Comparison of ENCODE assay signal across 15 cellular contexts in the genomic region with DNA sequence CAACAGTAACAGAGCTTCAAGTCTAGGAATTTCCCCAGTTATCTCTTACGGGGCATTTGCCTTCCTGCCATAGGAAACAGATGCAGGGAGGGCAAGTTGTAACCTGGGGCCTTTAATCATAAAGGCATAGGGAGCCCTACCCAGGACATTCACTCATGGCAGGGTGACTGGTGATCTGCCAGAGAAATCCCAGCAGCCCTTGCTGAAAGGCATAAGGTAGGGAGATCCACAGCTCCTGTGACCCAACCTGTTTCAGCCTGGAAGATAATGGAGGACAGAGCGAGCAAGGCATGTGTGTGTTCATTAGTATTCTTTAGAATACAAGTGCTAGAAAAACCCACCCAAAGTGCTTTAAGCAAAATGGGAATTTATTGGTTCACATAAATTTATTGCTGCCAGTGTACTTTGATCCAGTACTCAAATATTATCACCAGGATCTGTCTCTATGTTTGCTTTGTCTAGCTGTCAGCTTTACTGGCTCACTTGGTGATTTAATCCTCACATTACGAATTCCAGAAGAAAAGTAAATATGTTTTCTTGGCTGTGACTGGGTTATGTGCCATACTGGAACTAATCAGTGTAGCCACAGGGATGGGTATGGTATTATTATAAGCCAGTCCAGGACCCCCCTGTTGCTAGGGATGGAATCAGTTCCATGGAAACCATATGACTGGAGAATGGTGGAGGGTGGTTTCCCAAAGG. TPM values are rescaled to one million over a fixed set of nuclear protein-coding genes. Genes with fewer than 3 reads are reported as not detected.
DNase-seq lines count a peak whose midpoint lies in the region; ATAC-seq, FAIRE-seq and TF ChIP-seq lines count a peak whose summit lies in the region.
"Had no signal": no experiment of that assay in that cellular context is flagged by ENCODE, and none has a peak within 500 bp of the region (broad histone marks: within the 10 kb centered on the region; RNA-seq: fewer than 3 reads in every experiment).

No MANE protein-coding gene starts in this region.

- 17% methylated on average over 3 of the region's 3 CpGs for WGBS in A549 (ENCODE audit: missing lambda C conversion rate)

- peak in 1 of 2 experiments; percentile 83; a peak in 3 of 6 replicates for ATAC-seq in A549
- ATAC-seq in RWPE2 (ENCODE audit: low read depth): peak; percentile 51; the same call in 1 of the 3 replicates
- ATAC-seq in left colon: peak; percentile 92
- ATAC-seq: activated CD4-positive, CD25-positive, alpha-beta regulatory T cell treated with anti-CD3 and anti-CD28 coated beads, Interleukin-2, amount 50 U/mL, for 24 hours; activated T-cell treated with anti-CD3 and anti-CD28 coated beads, Interleukin-2, amount 50 U/mL, for 72 hours; stimulated activated naive CD8-positive, alpha-beta T cell treated with anti-CD3 and anti-CD28 coated beads, Interleukin-15, amount 100 ng/mL, for 72 hours had no signal

- FAIRE-seq in A549 (lab: Jason Lieb, UNC) (peak; percentile 39), HTR-8/SVneo (lab: Jason Lieb, UNC) (no peak)

- TF ChIP-seq EP300 in A549 (IDR thresholded peaks at IDR 0.05): peak in 1 of 2 experiments; percentile 31; a peak in 1 of 5 replicates

- TF ChIP-seq CTCF in A549 (IDR thresholded peaks at IDR 0.05) (no peak), RWPE2 (IDR thresholded peaks at IDR 0.05; ENCODE audit: poor library complexity, severe bottlenecking) (no peak), coronary artery (IDR thresholded peaks at IDR 0.05) (no peak)

- H3K36me3 ChIP-seq in RWPE2 (ENCODE audit: low read depth): no peaks in the 10 kb centered on the region

- peak in 1 of 2 experiments; percentile 38 for DNase-seq in A549 (ENCODE audit: low read depth in 1 of 2, low spot score in 1 of 2)
- DNase-seq in H4 (ENCODE audit: low spot score): peak; percentile 12
- no peak for DNase-seq in RWPE2 (ENCODE audit: low spot score)
- DNase-seq in left colon: peak; percentile 57 to 74
- DNase-seq in coronary artery (ENCODE audit: low spot score): no peak
- DNase-seq in HTR-8/SVneo (ENCODE audit: insufficient read length, low spot score): no peak
- DNase-seq in activated CD4-positive, alpha-beta T cell treated with anti-CD3 and anti-CD28 coated beads for 1 hour: no peak
- no peak for DNase-seq in dermis blood vessel endothelial cell
- DNase-seq: activated T-cell treated with anti-CD3 and anti-CD28 coated beads, Interleukin-2, amount 50 U/mL, for 72 hours; anterior cingulate cortex; KBM-7; NCI-H524 treated with DMSO at 0.1 percent for 48 hours; stimulated activated CD4-positive, alpha-beta T cell treated with anti-CD3 and anti-CD28 coated beads, Interleukin-2, amount 100 ng/mL, for 48 hours; stimulated activated naive CD8-positive, alpha-beta T cell treated with anti-CD3 and anti-CD28 coated beads, Interleukin-15, amount 100 ng/mL, for 72 hours had no signal

- H3K27ac ChIP-seq in A549 (peak overlapping the region; percentile 50 to 66), RWPE2 (ENCODE audit: poor library complexity, severe bottlenecking) (peak overlapping the region; percentile 6), coronary artery (no peak overlapping the region)

- H3K9me3 ChIP-seq in A549 (no peaks in the 10 kb centered on the region), RWPE2 (ENCODE audit: severe bottlenecking) (no peaks in the 10 kb centered on the region)

- TF ChIP-seq POLR2A in A549 (IDR thresholded peaks at IDR 0.05; ENCODE audit: low read length): no peak

- CTCF ChIA-PET in A549 (lab: Yijun Ruan, JAX): interaction anchor here (0.7 to 0.8 kb wide), 2 partner anchors 10 to 615 kb away, joined by 3 read pairs; no protein-coding TSS in a partner anchor

- H3K4me3 ChIP-seq in A549 (no peak overlapping the region), RWPE2 (ENCODE audit: severe bottlenecking) (no peak overlapping the region), coronary artery (no peak overlapping the region)

- intact Hi-C loops in left colon (cut with DNase I, micrococcal nuclease): no loop called here

- peaks cover 35% of the 10 kb centered on the region for H3K4me1 ChIP-seq in A549
- H3K4me1 ChIP-seq in RWPE2 (ENCODE audit: insufficient read depth, poor library complexity, severe bottlenecking): no peaks in the 10 kb centered on the region

- no peak for TF ChIP-seq RAD21 in A549 (conservative IDR thresholded peaks at IDR 0.05 in 1 of 2, IDR thresholded peaks at IDR 0.05 in 1 of 2)

- no peaks in the 10 kb centered on the region for H3K27me3 ChIP-seq in RWPE2 (ENCODE audit: insufficient read depth, poor library complexity, severe bottlenecking)

- peak overlapping the region; percentile 46 for H3K4me2 ChIP-seq in A549

- POLR2A ChIA-PET in A549 (lab: Yijun Ruan, JAX): no interaction called here

TF ChIP-seq in A549, 52 proteins besides CTCF, POLR2A, EP300 and RAD21:
- TF ChIP-seq E2F6 (IDR thresholded peaks at IDR 0.05; ENCODE audit: borderline replicate concordance, low read depth) (no peak), ZFP36 (IDR thresholded peaks at IDR 0.05; ENCODE audit: borderline replicate concordance, partially characterized antibody) (no peak), GATA3 (IDR thresholded peaks at IDR 0.05; ENCODE audit: borderline replicate concordance) (peak; percentile 94), NR3C1 (IDR thresholded peaks at IDR 0.05) (no peak), JUN (IDR thresholded peaks at IDR 0.05) (no peak)

RNA-seq across cellular contexts. Expression of gene AKAP6, which starts 21.1 kb away (rescaled TPM):
- 1.6 and 1.9 TPM in 2 replicates for polyA plus RNA-seq in A549 (2011; rRNA removed)
- 0.22 and 0.29 TPM in 2 replicates for polyA plus RNA-seq in A549 (2012; cell fraction: cytosol; rRNA removed)
- 0.21 and 1.00 TPM in 2 replicates for polyA plus RNA-seq in A549 (2012; cell fraction: nucleus; rRNA removed)
- polyA plus RNA-seq in A549 (2017; fragmentation: RNase III; extraction: RNeasy Plus Mini Kit Qiagen cat#74134 plus additional on column Dnase treatment): 0.22 to 0.37 TPM (median 0.27 TPM) in 3 replicates
- polyA minus RNA-seq in A549 (2011; rRNA and poly(A)+ RNA removed): 6.7 and 11.2 TPM in 2 replicates
- total RNA-seq in H4 (2014; rRNA removed; shearing (Covaris generic)): 25.9 and 38.6 TPM in 2 replicates
- total RNA-seq in left colon: 1 to 10 TPM; 3.4 to 7.6 TPM
- total RNA-seq in dermis blood vessel endothelial cell: 0.51 and 0.79 TPM in 2 replicates

Comparison
In these comparisons a context has a peak if more than half of its experiments do, and no peak if none do; other contexts are left out.
1. DNase-seq: peak in H4 (single experiment) and left colon (2 of 2); none in RWPE2 (single experiment), coronary artery (single experiment), HTR-8/SVneo (single experiment), activated CD4-positive, alpha-beta T cell treated with anti-CD3 and anti-CD28 coated beads for 1 hour (single experiment) and dermis blood vessel endothelial cell (single experiment).
2. H3K27ac ChIP-seq: peak in A549 (2 of 2) and RWPE2 (single experiment); none in coronary artery (0 of 2).